In the genomic region with DNA sequence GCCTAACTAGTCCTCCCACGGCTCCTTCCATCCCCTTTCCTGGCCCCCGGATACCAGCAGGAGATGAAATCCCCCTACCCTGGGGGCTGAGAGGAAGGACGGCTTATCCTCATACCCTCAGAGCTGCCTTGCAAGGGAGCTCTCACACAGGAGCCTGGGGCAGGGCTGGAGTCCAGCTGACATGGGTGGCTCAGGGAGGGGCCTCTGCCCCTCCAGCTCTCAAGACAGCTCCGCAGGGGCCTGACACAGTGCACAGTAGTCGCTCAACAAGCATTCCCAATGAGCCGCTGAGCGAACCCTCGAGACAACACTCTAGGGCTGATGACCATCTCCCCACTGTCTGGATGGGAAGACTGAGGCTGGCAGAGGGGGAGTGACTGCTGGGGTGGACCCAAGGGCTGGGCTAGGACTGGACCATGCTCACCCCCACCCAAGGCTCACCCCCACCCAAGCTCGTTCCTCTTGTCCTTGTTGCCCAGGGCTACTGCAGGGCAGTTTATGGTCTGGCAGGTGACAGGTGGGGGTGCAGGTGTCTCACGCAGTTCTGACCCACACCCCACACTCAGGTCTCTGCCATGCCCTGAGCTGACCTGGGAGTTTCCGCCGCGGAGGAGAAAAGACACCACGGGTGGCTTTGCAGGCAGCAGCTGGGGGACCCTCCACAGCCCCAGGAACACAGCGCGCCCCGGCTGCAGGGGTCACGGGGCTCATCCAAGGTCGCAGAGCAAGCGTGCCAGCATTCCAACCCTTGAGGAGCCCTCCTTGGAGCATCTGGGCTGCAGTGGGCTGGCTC, we compare ENCODE assay signal across 10 cellular contexts.
DNase-seq lines count a peak whose midpoint lies in the region; ATAC-seq and TF ChIP-seq lines count a peak whose summit lies in the region.
"Had no signal": no experiment of that assay in that cellular context is flagged by ENCODE, and none has a peak within 500 bp of the region (broad histone marks: within the 10 kb centered on the region; RNA-seq: fewer than 3 reads in every experiment).

No MANE protein-coding gene starts in this region.

- TF ChIP-seq CTCF in 22Rv1 (IDR thresholded peaks at IDR 0.05) (no peak), HL-60 (IDR thresholded peaks at IDR 0.05; ENCODE audit: insufficient read depth, low read length) (no peak)

- H3K4me1 ChIP-seq in mucosa of rectum (ENCODE audit: control insufficient read depth in 2 of 2, insufficient read depth in 2 of 2, low read length in 2 of 2) = peaks cover 58 to 59% of the 10 kb centered on the region in 2 donors

- ATAC-seq in HG03159 (IDR thresholded peaks at IDR 0.05; ENCODE audit: unreplicated experiment) = no peak

- H3K4me3 ChIP-seq in HL-60 (replicated peaks; ENCODE audit: insufficient read depth, low read length) = peak overlapping the region; percentile 91
- peak overlapping the region; percentile 79 to 82 for H3K4me3 ChIP-seq in mucosa of rectum (ENCODE audit: low read length in 2 of 2)

- peak overlapping the region; percentile 80 to 96 for H3K9ac ChIP-seq in mucosa of rectum (ENCODE audit: low read depth in 1 of 2, low read length in 2 of 2)

- H3K36me3 ChIP-seq in mucosa of rectum (ENCODE audit: control insufficient read depth in 2 of 2, insufficient read depth in 2 of 2, low read length in 2 of 2) = peaks cover 0 to 3% of the 10 kb centered on the region in 2 donors

- H3K27ac ChIP-seq in 22Rv1 = peak overlapping the region; percentile 97
- H3K27ac ChIP-seq in HL-60 (replicated peaks) = peak overlapping the region; percentile 90
- H3K27ac ChIP-seq in caudate nucleus (ENCODE audit: low read depth, low read length) = peak overlapping the region; percentile 93
- peak overlapping the region; percentile 98 to 100 for H3K27ac ChIP-seq in mucosa of rectum (ENCODE audit: low read depth in 2 of 2, low read length in 2 of 2)

- no peaks in the 10 kb centered on the region for H3K27me3 ChIP-seq in HL-60 (ENCODE audit: insufficient read depth, poor library complexity, severe bottlenecking)
- no peaks in the 10 kb centered on the region for H3K27me3 ChIP-seq in mucosa of rectum (ENCODE audit: control insufficient read depth in 2 of 2, insufficient read depth in 2 of 2, low read length in 2 of 2)

- no peaks in the 10 kb centered on the region for H3K9me3 ChIP-seq in mucosa of rectum (ENCODE audit: control insufficient read depth in 2 of 2, low read length in 2 of 2)

- no peak for DNase-seq in HL-60 (ENCODE audit: low read depth in 1 of 2, low spot score in 1 of 2)
- no peak for DNase-seq in caudate nucleus (lab: John Stamatoyannopoulos, UW)
- no peak for DNase-seq in hepatic stellate cell (ENCODE audit: low spot score)
- no peak for DNase-seq in middle frontal gyrus (ENCODE audit: extremely low spot score, low spot score)
- no peak for DNase-seq in NCI-H748 (lab: John Stamatoyannopoulos, UW; ENCODE audit: unreplicated experiment)
- DNase-seq: GDM1, NCI-H2171 treated with DMSO at 0.1 percent for 48 hours had no signal
